1 cellular context compared by ENCODE assay signal in the genomic region with DNA sequence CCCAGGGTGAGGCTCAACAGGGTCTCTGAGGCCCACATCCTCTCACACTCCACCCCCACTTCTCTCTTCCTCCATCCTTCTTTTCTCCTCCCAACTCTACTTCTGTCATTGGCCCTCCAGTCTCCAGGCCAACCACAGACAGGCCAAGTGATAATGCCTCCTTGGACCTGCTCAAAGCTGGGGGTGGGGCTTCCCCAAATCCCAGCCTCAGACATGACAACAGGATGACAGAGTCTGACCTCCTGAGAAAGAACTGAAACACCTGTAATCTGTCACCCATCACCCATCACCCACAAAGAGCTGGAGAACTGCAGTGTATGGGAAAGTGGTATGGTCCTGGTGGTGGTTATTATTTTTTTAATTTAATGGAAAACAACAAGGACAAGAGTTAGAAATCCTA.
TF ChIP-seq lines count a peak whose summit lies in the region.

No MANE protein-coding gene starts in this region.

TF ChIP-seq in GM12878, 131 proteins besides CTCF, POLR2A, EP300 and RAD21:
- TF ChIP-seq CREM (IDR thresholded peaks at IDR 0.05; ENCODE audit: low read depth) (no peak), NR2F1 (conservative IDR thresholded peaks at IDR 0.05) (no peak), TARDBP (IDR thresholded peaks at IDR 0.05; ENCODE audit: borderline replicate concordance) (no peak), KLF5 (IDR thresholded peaks at IDR 0.05; ENCODE audit: partially characterized antibody) (no peak), SPI1 (IDR thresholded peaks at IDR 0.05; ENCODE audit: borderline replicate concordance, insufficient read depth, low read depth, low read length) (no peak), SP1 (IDR thresholded peaks at IDR 0.05; ENCODE audit: low read depth, low read length) (no peak), ESRRA (IDR thresholded peaks at IDR 0.05; ENCODE audit: low read length) (no peak), SRF (IDR thresholded peaks at IDR 0.05; ENCODE audit: low read depth in 2 of 2, low read length in 2 of 2) (no peak)
TF ChIP-seq in GM12878: peak in this region for 0.
